Comparison of ENCODE assay signal across 9 cellular contexts in genomic region chr19:55516878-55517620, GRCh38. TPM values are rescaled to one million over a fixed set of nuclear protein-coding genes. Genes with fewer than 3 reads are reported as not detected.
A peak's percentile ranks its signal among the peaks of the same experiment; 100 is the strongest.
DNase-seq lines count a peak whose midpoint lies in the region; ATAC-seq and TF ChIP-seq lines count a peak whose summit lies in the region.
"Had no signal": no experiment of that assay in that cellular context is flagged by ENCODE, and none has a peak within 500 bp of the region (broad histone marks: within the 10 kb centered on the region; RNA-seq: fewer than 3 reads in every experiment).

No MANE protein-coding gene starts in this region.

- peaks cover 3% of the 10 kb centered on the region for H3K4me1 Mint-ChIP-seq in CD14-positive monocyte

- 1% methylated on average over 21 of the region's 61 CpGs for WGBS in right lobe of liver (ENCODE audit: insufficient coverage, low coverage, low lambda C conversion rate, missing lambda C conversion rate)

- H3K27me3 Mint-ChIP-seq in CD14-positive monocyte (ENCODE audit: low read depth in 3 of 3): peaks cover 3 to 11% (median 6%) of the 10 kb centered on the region in 3 donors

- peak overlapping the region; percentile 49 to 60 (median 55) for H3K4me3 ChIP-seq in right lobe of liver

- peak overlapping the region; percentile 72 to 85 for H3K4me3 Mint-ChIP-seq in CD14-positive monocyte

- H3K9me3 ChIP-seq in right lobe of liver: no peaks in the 10 kb centered on the region

- peak overlapping the region; percentile 81 to 88 (median 87) for H3K27ac ChIP-seq in right lobe of liver

- ATAC-seq in GM19395 (IDR thresholded peaks at IDR 0.05; ENCODE audit: unreplicated experiment) (peak; percentile 99), HG03558 (IDR thresholded peaks at IDR 0.05; ENCODE audit: extremely low read depth, unreplicated experiment) (peak; percentile 91), right lobe of liver (peak; percentile 100)

- intact Hi-C loops in CD14-positive monocyte (cut with micrococcal nuclease): loop anchor here (2.0 to 5.0 kb wide), 3 partner anchors 90 to 115 kb away; partner anchors contain the start of gene ZNF865 (in 1 of the 2)
- intact Hi-C loops in right lobe of liver (cut with DNase I): loop anchor here (5.0 kb wide), 2 partner anchors 90 to 115 kb away; partner anchors contain the start of gene ZNF865 (in 1 of the 2)

- DNase-seq in CD14-positive monocyte (ENCODE audit: low spot score) (peak; percentile 94), NCI-H748 (lab: John Stamatoyannopoulos, UW; ENCODE audit: unreplicated experiment) (peak; percentile 94), dermis microvascular lymphatic vessel endothelial cell (ENCODE audit: low read depth in 2 of 2) (peak; percentile 86 to 92), right lobe of liver (peak; percentile 94 to 95 (median 94))
- DNase-seq in activated CD4-positive, alpha-beta T cell treated with anti-CD3 and anti-CD28 coated beads, Interleukin-2, amount 50 U/mL, for 24 hours (ENCODE audit: low read depth in 1 of 2, low spot score in 1 of 2): peak; percentile 91
- peak; percentile 92 for DNase-seq in stimulated activated CD4-positive, alpha-beta T cell treated with anti-CD3 and anti-CD28 coated beads, Interleukin-4, amount 100 ng/mL, for 24 hours

- TF ChIP-seq CTCF in CD14-positive monocyte (IDR thresholded peaks at IDR 0.05) (peak; percentile 67), right lobe of liver (IDR thresholded peaks at IDR 0.05) (peak; percentile 63 to 94 (median 80))

- H3K9me3 Mint-ChIP-seq in CD14-positive monocyte: no peaks in the 10 kb centered on the region

- peak; percentile 40 for TF ChIP-seq POLR2A in right lobe of liver (IDR thresholded peaks at IDR 0.05)

- H3K27ac Mint-ChIP-seq in CD14-positive monocyte: peak overlapping the region; percentile 68 to 94 (median 91)

- H3K36me3 ChIP-seq in right lobe of liver: no peaks in the 10 kb centered on the region

- H3K27me3 ChIP-seq in right lobe of liver: no peaks in the 10 kb centered on the region

- no peaks in the 10 kb centered on the region for H3K4me1 ChIP-seq in right lobe of liver

- no peaks in the 10 kb centered on the region for H3K36me3 Mint-ChIP-seq in CD14-positive monocyte

RNA-seq across cellular contexts. Expression of gene SBK2, which starts 19.9 kb away (rescaled TPM):
- polyA plus RNA-seq in CD14-positive monocyte: not detected
- total RNA-seq in dermis microvascular lymphatic vessel endothelial cell (not detected in 2 replicates), right lobe of liver (not detected)
- total RNA-seq: temporal lobe had no signal

RNA-seq across cellular contexts. Expression of gene SBK3, which starts 28.3 kb away (rescaled TPM):
- not detected for polyA plus RNA-seq in CD14-positive monocyte
- total RNA-seq in dermis microvascular lymphatic vessel endothelial cell: 0.13 and 0.26 TPM in 2 replicates
- under 1 TPM in 2 of 6 experiments, not detected in 4; 0.33 to 0.56 TPM for total RNA-seq in right lobe of liver
- total RNA-seq: temporal lobe had no signal

RNA-seq across cellular contexts. Expression of gene SSC5D, which starts 28.8 kb away (rescaled TPM):
- polyA plus RNA-seq in CD14-positive monocyte: not detected
- total RNA-seq in dermis microvascular lymphatic vessel endothelial cell: under 0.01 and 0.13 TPM in 2 replicates
- 1 to 10 TPM in 4 of 6 experiments, under 1 TPM in 2; 0.35 to 1.6 (median 1.2) TPM for total RNA-seq in right lobe of liver

RNA-seq across cellular contexts. Expression of gene NAT14, which starts 32.1 kb away (rescaled TPM):
- polyA plus RNA-seq in CD14-positive monocyte: 1 to 10 TPM; 1.5 to 1.9 TPM
- total RNA-seq in dermis microvascular lymphatic vessel endothelial cell: 8.9 and 9.1 TPM in 2 replicates
- 1 to 10 TPM; 2.5 to 6.0 (median 3.9) TPM for total RNA-seq in right lobe of liver

RNA-seq across cellular contexts. Expression of gene ZNF628, which starts 40.6 kb away (rescaled TPM):
- polyA plus RNA-seq in CD14-positive monocyte: under 1 TPM in 1 of 2 donors, not detected in 1; 0.50 TPM
- 0.77 and 2.1 TPM in 2 replicates for total RNA-seq in dermis microvascular lymphatic vessel endothelial cell
- 1 to 10 TPM; 3.4 to 9.2 (median 4.4) TPM for total RNA-seq in right lobe of liver

Comparison
In these comparisons a context has a peak if more than half of its experiments do, and no peak if none do; other contexts are left out.
1. Peak in every context shown above with its lines: DNase-seq, ATAC-seq, H3K4me3 ChIP-seq and H3K27ac ChIP-seq.